In the genomic region with DNA sequence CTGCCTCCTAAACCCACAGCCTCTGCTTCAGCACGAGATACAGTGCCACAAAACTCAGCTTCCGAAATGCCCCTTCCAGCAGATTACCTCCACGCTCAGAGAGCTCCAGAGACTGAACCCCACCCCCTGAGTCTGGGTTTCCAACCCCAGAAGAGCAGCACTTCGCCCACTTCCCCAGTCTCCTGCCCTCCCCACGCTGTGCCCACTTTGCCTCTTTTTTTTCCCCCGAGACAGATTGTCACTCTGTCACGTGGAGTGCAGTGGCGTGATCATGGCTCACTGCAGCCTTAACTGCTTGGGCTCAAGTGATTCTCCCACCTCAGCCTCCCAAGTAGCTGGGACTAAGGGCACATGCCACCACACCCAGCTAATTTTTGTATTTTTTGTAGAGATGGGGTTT, we compare ENCODE assay signal across 28 cellular contexts. TPM values are rescaled to one million over a fixed set of nuclear protein-coding genes. Genes with fewer than 3 reads are reported as not detected.
"Had no signal": no experiment of that assay in that cellular context is flagged by ENCODE, and none has a peak within 500 bp of the region (broad histone marks: within the 10 kb centered on the region; RNA-seq: fewer than 3 reads in every experiment).

No MANE protein-coding gene starts in this region.

- H3K9ac ChIP-seq: neural progenitor cell had no signal

- H3K9me3 ChIP-seq: esophagus squamous epithelium, gastrocnemius medialis, lower lobe of right lung, sigmoid colon, stomach, suprapubic skin, tibial nerve had no signal

- H3K9me3 Mint-ChIP-seq: activated T-helper 2 cell treated with anti-CD3 and anti-CD28 coated beads, Interferon-gamma antibody, Interleukin-2, Interleukin-4, amounts not matched to agents 10 μg/mL and 5 μg/mL and 100 μg/mL, durations not matched to agents 14 hours and 24 hours and 36 hours; endodermal cell; naive B cell; neural progenitor cell; stimulated activated memory B cell treated with anti-CD40 and anti-IgM and Interleukin-4, amounts not matched to agents 10 μg/mL and 1 μg/mL and 100 μg/mL, for 72 hours had no signal

- H3K27me3 Mint-ChIP-seq: activated naive CD8-positive, alpha-beta T cell; naive B cell; stimulated activated memory B cell treated with anti-CD40 and anti-IgM and Interleukin-4, amounts not matched to agents 10 μg/mL and 1 μg/mL and 100 μg/mL, for 72 hours; T-helper 17 cell had no signal

- FAIRE-seq: astrocyte, keratinocyte, urothelium cell line had no signal

- H3K27ac ChIP-seq: coronary artery, esophagus squamous epithelium, gastrocnemius medialis, lower lobe of right lung, neural progenitor cell, sigmoid colon, stomach, suprapubic skin, tibial nerve had no signal

- H3K4me3 Mint-ChIP-seq: activated CD8-positive, alpha-beta T cell treated with anti-CD3 and anti-CD28 coated beads, Interleukin-2, amount 10 ng/mL, durations not matched to agents 7 days and 5 days; activated naive CD8-positive, alpha-beta T cell; endodermal cell; naive B cell; neural progenitor cell; stimulated activated memory B cell treated with anti-CD40 and anti-IgM and Interleukin-4, amounts not matched to agents 10 μg/mL and 1 μg/mL and 100 μg/mL, for 72 hours; T-helper 17 cell had no signal

- H2AFZ ChIP-seq: neural progenitor cell had no signal

- DNase-seq: activated CD4-positive, alpha-beta T cell treated with anti-CD3 and anti-CD28 coated beads, Interleukin-2, amount 50 U/mL, for 1 hour; activated CD8-positive, alpha-beta T cell treated with anti-CD3 and anti-CD28 coated beads, Interleukin-2, amount 10 ng/mL, durations not matched to agents 7 days and 5 days; activated naive CD4-positive, alpha-beta T cell; activated T-cell treated with anti-CD3 and anti-CD28 coated beads, Interleukin-2, amount 50 U/mL, for 1 hour; endodermal cell; esophagus squamous epithelium; gastrocnemius medialis; left colon; lower lobe of right lung; mesendoderm; naive B cell; sigmoid colon; stimulated activated CD4-positive, alpha-beta T cell treated with anti-CD3 and anti-CD28 coated beads, Interleukin-15, amount 100 ng/mL, for 24 hours; stomach; T-helper 17 cell had no signal

- ATAC-seq: activated CD8-positive, alpha-beta T cell treated with anti-CD3 and anti-CD28 coated beads, Interleukin-2, amount 10 ng/mL, durations not matched to agents 7 days and 5 days; gastrocnemius medialis; left colon; lower lobe of right lung; stimulated activated memory B cell treated with anti-CD40 and anti-IgM and Interleukin-4, amounts not matched to agents 10 μg/mL and 1 μg/mL and 100 μg/mL, for 72 hours; T-helper 17 cell had no signal

- H3K4me3 ChIP-seq: coronary artery, esophagus squamous epithelium, gastrocnemius medialis, lower lobe of right lung, neural progenitor cell, sigmoid colon, smooth muscle cell, stomach, suprapubic skin, tibial nerve had no signal

- H3K4me2 ChIP-seq: neural progenitor cell, smooth muscle cell had no signal

- H3K27ac Mint-ChIP-seq: activated naive CD8-positive, alpha-beta T cell; activated T-helper 2 cell treated with anti-CD3 and anti-CD28 coated beads, Interferon-gamma antibody, Interleukin-2, Interleukin-4, amounts not matched to agents 10 μg/mL and 5 μg/mL and 100 μg/mL, durations not matched to agents 14 hours and 24 hours and 36 hours; endodermal cell; neural progenitor cell; stimulated activated memory B cell treated with anti-CD40 and anti-IgM and Interleukin-4, amounts not matched to agents 10 μg/mL and 1 μg/mL and 100 μg/mL, for 72 hours; T-helper 17 cell had no signal

- H3K4me1 Mint-ChIP-seq: endodermal cell; naive B cell; stimulated activated memory B cell treated with anti-CD40 and anti-IgM and Interleukin-4, amounts not matched to agents 10 μg/mL and 1 μg/mL and 100 μg/mL, for 72 hours had no signal

- H3K4me1 ChIP-seq: neural progenitor cell, sigmoid colon had no signal

- H3K27me3 ChIP-seq: esophagus squamous epithelium, gastrocnemius medialis, neural progenitor cell, sigmoid colon, stomach, suprapubic skin, tibial nerve had no signal

RNA-seq across cellular contexts. Expression of gene HES3, which starts 18.3 kb away (rescaled TPM):
- total RNA-seq: activated CD8-positive, alpha-beta T cell treated with anti-CD3 and anti-CD28 coated beads, Interleukin-2, amount 10 ng/mL, durations not matched to agents 7 days and 5 days; activated T-helper 2 cell treated with anti-CD3 and anti-CD28 coated beads, Interferon-gamma antibody, Interleukin-2, Interleukin-4, amounts not matched to agents 10 μg/mL and 5 μg/mL and 100 μg/mL, durations not matched to agents 14 hours and 24 hours and 36 hours; astrocyte; esophagus squamous epithelium; gastrocnemius medialis; left colon; lower lobe of right lung; mucosa of gallbladder; omental fat pad; sigmoid colon; smooth muscle cell; stomach; suprapubic skin; T-helper 17 cell; tibial nerve had no signal
- polyA plus RNA-seq: keratinocyte, sigmoid colon, smooth muscle cell, stomach had no signal
